ENCODE assay signal across 8 cellular contexts in genomic region chr1:162561616-162562451, GRCh38. TPM values are rescaled to one million over a fixed set of nuclear protein-coding genes. Genes with fewer than 3 reads are reported as not detected.
DNase-seq lines count a peak whose midpoint lies in the region; ATAC-seq and TF ChIP-seq lines count a peak whose summit lies in the region.

Gene UAP1 (plus strand): TSS chr1:162561722. CDS start chr1:162566069, 4,347 bp downstream.

- H3K27me3 Mint-ChIP-seq in neural crest cell (ENCODE audit: low read depth), result no peaks in the 10 kb centered on the region

- peaks cover 24% of the 10 kb centered on the region for H3K4me1 Mint-ChIP-seq in neural crest cell

- peak within 1 kb of the TSS; percentile 97 for H3K27ac Mint-ChIP-seq in neural crest cell (ENCODE audit: unreplicated experiment)

- ATAC-seq in GM19468 (IDR thresholded peaks at IDR 0.05; ENCODE audit: extremely low read depth, unreplicated experiment) (peak; percentile 11), HG03520 (IDR thresholded peaks at IDR 0.05; ENCODE audit: unreplicated experiment) (peak; percentile 32)

- no peak for TF ChIP-seq CTCF in fibroblast of villous mesenchyme (IDR thresholded peaks at IDR 0.05; ENCODE audit: insufficient read depth, low read depth, low read length)
- no peak for TF ChIP-seq CTCF in neural crest cell (conservative IDR thresholded peaks at IDR 0.05)

- no peaks in the 10 kb centered on the region for H3K9me3 Mint-ChIP-seq in neural crest cell

- peaks cover under 1% of the 10 kb centered on the region for H3K36me3 Mint-ChIP-seq in neural crest cell (ENCODE audit: low read depth)

- DNase-seq in DMS53 treated with DMSO at 0.1 percent for 48 hours (lab: John Stamatoyannopoulos, UW; ENCODE audit: unreplicated experiment) (peak; percentile 53), fibroblast of villous mesenchyme (ENCODE audit: low read depth) (no peak), neural crest cell (ENCODE audit: low read depth, low spot score) (peak; percentile 16), SKM-1 treated with dmso at 0.1 percent for 144 hours (lab: John Stamatoyannopoulos, UW; ENCODE audit: unreplicated experiment) (no peak), DMS 273 (lab: John Stamatoyannopoulos, UW; ENCODE audit: unreplicated experiment) (no peak)
- DNase-seq in activated CD4-positive, alpha-beta T cell treated with anti-CD3 and anti-CD28 coated beads, Interleukin-2, amount 50 U/mL, for 24 hours (ENCODE audit: low read depth in 1 of 2, low spot score in 1 of 2), result peak; percentile 1 to 19

- H3K4me3 ChIP-seq in fibroblast of villous mesenchyme (ENCODE audit: low read depth, low read length), result peak within 1 kb of the TSS; percentile 81

- peak within 1 kb of the TSS; percentile 89 for H3K4me3 Mint-ChIP-seq in neural crest cell

RNA-seq across cellular contexts. Expression of gene UAP1, which starts in this region (rescaled TPM):
- 93.1 and 108 TPM in 2 replicates for total RNA-seq in fibroblast of villous mesenchyme
- 34.1 and 38.6 TPM in 2 replicates for total RNA-seq in neural crest cell

Comparison
In these comparisons a context has a peak if more than half of its experiments do, and no peak if none do; other contexts are left out.
1. DNase-seq: peak in DMS53 treated with DMSO at 0.1 percent for 48 hours (single experiment), activated CD4-positive, alpha-beta T cell treated with anti-CD3 and anti-CD28 coated beads, Interleukin-2, amount 50 U/mL, for 24 hours (2 of 2) and neural crest cell (single experiment); none in fibroblast of villous mesenchyme (single experiment), SKM-1 treated with dmso at 0.1 percent for 144 hours (single experiment) and DMS 273 (single experiment).